Comparison of ENCODE assay signal across 9 cellular contexts in genomic region chr11:60130496-60130895, GRCh38. TPM values are rescaled to one million over a fixed set of nuclear protein-coding genes. Genes with fewer than 3 reads are reported as not detected.
A peak's percentile ranks its signal among the peaks of the same experiment; 100 is the strongest.
DNase-seq lines count a peak whose midpoint lies in the region; ATAC-seq, FAIRE-seq and TF ChIP-seq lines count a peak whose summit lies in the region.
"Had no signal": no experiment of that assay in that cellular context is flagged by ENCODE, and none has a peak within 500 bp of the region (broad histone marks: within the 10 kb centered on the region; RNA-seq: fewer than 3 reads in every experiment).

No MANE protein-coding gene starts in this region.

- no TSS peak for BruUV-seq in MCF 10A (replicated peaks; lab: Mats Ljungman, UMichigan)
- no TSS peak for BruUV-seq in GM12878 (replicated peaks; lab: Mats Ljungman, UMichigan)
- BruUV-seq in HepG2 (replicated peaks; lab: Mats Ljungman, UMichigan), result no TSS peak

- CTCF ChIA-PET in MCF 10A (lab: Yijun Ruan, JAX), result interaction anchor here (0.6 to 1.4 kb wide), 7 partner anchors 28 to 315 kb away, joined by 3 to 5 read pairs (median 4); no protein-coding TSS in a partner anchor
- CTCF ChIA-PET in GM12878 (lab: Yijun Ruan, JAX), result interaction anchor here (1.0 to 1.4 kb wide), 2 partner anchors 121 to 384 kb away, joined by 3 to 4 read pairs; no protein-coding TSS in a partner anchor
- CTCF ChIA-PET in HepG2 (lab: Yijun Ruan, JAX; ENCODE audit: low intra/inter-chr PET ratio, low total read pairs), result interaction anchor here (1.1 to 2.4 kb wide), 2 partner anchors 305 to 307 kb away, joined by 3 to 29 read pairs; no protein-coding TSS in a partner anchor

- H3K27me3 ChIP-seq in breast epithelium (no peaks in the 10 kb centered on the region), GM12878 (replicated peaks in 1 of 2; ENCODE audit: control insufficient read depth in 2 of 2, insufficient read depth in 2 of 2, low read length in 1 of 2) (no peaks in the 10 kb centered on the region), HepG2 (ENCODE audit: control insufficient read depth in 1 of 2, insufficient read depth in 2 of 2, low read length in 2 of 2) (no peaks in the 10 kb centered on the region)

- intact Hi-C loops in MCF 10A (cut with micrococcal nuclease) (loop anchor here (1.0 kb wide), 2 partner anchors 211 to 307 kb away; no protein-coding TSS in a partner anchor), breast epithelium (cut with DNase I; ENCODE audit: low total_unique reads) (no loop called here), GM12878 (cut with micrococcal nuclease; ENCODE audit: unreplicated experiment) (loop anchor here (1.0 to 5.0 kb wide), 2 partner anchors 307 to 378 kb away; no protein-coding TSS in a partner anchor), HepG2 (cut with micrococcal nuclease; ENCODE audit: unreplicated experiment) (loop anchor here (1.0 to 2.0 kb wide), 2 partner anchors 307 to 376 kb away; partner anchors contain the start of gene STX3)

- no peak overlapping the region for H3K27ac Mint-ChIP-seq in MCF 10A (ENCODE audit: low read depth, unreplicated experiment)
- H3K27ac Mint-ChIP-seq: activated naive CD4-positive, alpha-beta T cell treated with anti-CD3 and anti-CD28 coated beads, Interleukin-2, amount 50 U/mL, for 24 hours had no signal

- TF ChIP-seq CTCF in MCF 10A (IDR thresholded peaks at IDR 0.05; ENCODE audit: unreplicated experiment), result peak; percentile 41
- no peak for TF ChIP-seq CTCF in breast epithelium (IDR thresholded peaks at IDR 0.05)
- peak; percentile 33 to 37 (median 36); a peak in 3 of 6 replicates for TF ChIP-seq CTCF in GM12878 (IDR thresholded peaks at IDR 0.05 in 2 of 3, conservative IDR thresholded peaks at IDR 0.05 in 1 of 3; ENCODE audit: control insufficient read depth in 2 of 3, extremely low read depth in 1 of 3, insufficient read depth in 1 of 3, low read depth in 3 of 3, low read length in 3 of 3)
- TF ChIP-seq CTCF in HepG2 (CRISPR knock-in tag; IDR thresholded peaks at IDR 0.05), result peak; percentile 81

- RAD21 ChIA-PET in GM12878 (lab: Charles Lee; ENCODE audit: unreplicated experiment), result interaction anchor here (1.1 kb wide), 1 partner anchor 121 kb away, joined by 4 read pairs; no protein-coding TSS in a partner anchor

- SMC1A ChIA-PET in GM12878 (lab: Charles Lee; ENCODE audit: uncharacterized antibody, unreplicated experiment), result interaction anchor here (1.1 kb wide), 1 partner anchor 121 kb away, joined by 4 read pairs; no protein-coding TSS in a partner anchor

- H3K36me3 ChIP-seq in breast epithelium (no peaks in the 10 kb centered on the region), GM12878 (ENCODE audit: control insufficient read depth in 2 of 2, insufficient read depth in 2 of 2, low read length in 1 of 2) (no peaks in the 10 kb centered on the region), HepG2 (replicated peaks in 1 of 2; ENCODE audit: control insufficient read depth in 1 of 2, insufficient read depth in 2 of 2, low read length in 2 of 2) (no peaks in the 10 kb centered on the region)

- H3K9me3 ChIP-seq in breast epithelium (no peaks in the 10 kb centered on the region), GM12878 (replicated peaks; ENCODE audit: control insufficient read depth, insufficient read depth, low read length) (no peaks in the 10 kb centered on the region; the same call in 2 of the 3 replicates), HepG2 (ENCODE audit: low read length) (no peaks in the 10 kb centered on the region; the same call in 1 of the 2 replicates)

- in situ Hi-C loops in GM12878 (cut with MboI) (no loop called here), HepG2 (cut with HindIII; ENCODE audit: extremely low pct_ligation_motif_present, low pct_unique_long_range_greater_than_20kb) (loop anchor here (5.0 kb wide), 1 partner anchor 308 kb away; no protein-coding TSS in a partner anchor)

- peak; percentile 60 for TF ChIP-seq RAD21 in GM12878 (IDR thresholded peaks at IDR 0.05; ENCODE audit: insufficient read depth, low read depth, low read length)
- TF ChIP-seq RAD21 in HepG2 (CRISPR knock-in tag; IDR thresholded peaks at IDR 0.05), result peak; percentile 59

- H3K27ac ChIP-seq in breast epithelium (no peak overlapping the region), GM12878 (ENCODE audit: control insufficient read depth, insufficient read depth) (no peak overlapping the region), HepG2 (ENCODE audit: extremely low read length, insufficient read depth, low read length) (no peak overlapping the region)

- H3K4me1 ChIP-seq in breast epithelium, result no peaks in the 10 kb centered on the region
- H3K4me1 ChIP-seq in GM12878 (ENCODE audit: control insufficient read depth, insufficient read depth, low read length), result no peaks in the 10 kb centered on the region
- peaks cover 16% of the 10 kb centered on the region for H3K4me1 ChIP-seq in HepG2 (ENCODE audit: insufficient read depth, low read length)

- H3K9me3 Mint-ChIP-seq in MCF 10A (ENCODE audit: unreplicated experiment), result peaks cover 7% of the 10 kb centered on the region

- H3K9ac ChIP-seq in GM12878 (ENCODE audit: control insufficient read depth, insufficient read depth, low read length), result no peak overlapping the region
- no peak overlapping the region for H3K9ac ChIP-seq in HepG2 (ENCODE audit: insufficient read depth, low read depth, low read length)

- DNase-seq in MCF 10A (ENCODE audit: unreplicated experiment) (peak; percentile 40), breast epithelium (ENCODE audit: low spot score in 2 of 2) (no peak), NAMALWA (ENCODE audit: low spot score) (peak; percentile 55), GM12878 (ENCODE audit: low read depth, low spot score) (no peak), HepG2 (ENCODE audit: low spot score) (peak; percentile 55), activated gamma-delta T cell (lab: John Stamatoyannopoulos, UW) (no peak)

- ATAC-seq in GM12878, result peak; percentile 83
- peak; percentile 96 for ATAC-seq in HepG2
- ATAC-seq in GM18870 (IDR thresholded peaks at IDR 0.05; ENCODE audit: unreplicated experiment), result no peak
- ATAC-seq in GM21390 (IDR thresholded peaks at IDR 0.05; ENCODE audit: unreplicated experiment), result no peak

- H3K4me3 ChIP-seq in breast epithelium (no peak overlapping the region), GM12878 (no peak overlapping the region), HepG2 (replicated peaks in 1 of 3; ENCODE audit: insufficient read depth in 1 of 3, low read depth in 2 of 3, low read length in 3 of 3) (no peak overlapping the region)

- H3K27me3 Mint-ChIP-seq in MCF 10A (ENCODE audit: insufficient read depth, unreplicated experiment), result no peaks in the 10 kb centered on the region

- TF ChIP-seq POLR2A in breast epithelium (IDR thresholded peaks at IDR 0.05) (no peak), GM12878 (IDR thresholded peaks at IDR 0.05; ENCODE audit: low read depth, low read length) (no peak), HepG2 (IDR thresholded peaks at IDR 0.05; ENCODE audit: insufficient read depth in 1 of 2, low read depth in 2 of 2, low read length in 2 of 2) (no peak)

- H3K36me3 Mint-ChIP-seq in MCF 10A (ENCODE audit: insufficient read depth, unreplicated experiment), result no peaks in the 10 kb centered on the region
- H3K36me3 Mint-ChIP-seq: activated naive CD4-positive, alpha-beta T cell treated with anti-CD3 and anti-CD28 coated beads, Interleukin-2, amount 50 U/mL, for 24 hours had no signal

- H3K79me2 ChIP-seq in GM12878 (ENCODE audit: control insufficient read depth, insufficient read depth, low read length) (no peaks in the 10 kb centered on the region), HepG2 (ENCODE audit: insufficient read depth, low read length) (no peaks in the 10 kb centered on the region)

- FAIRE-seq in GM12878 (lab: Jason Lieb, UNC) (no peak), HepG2 (lab: Jason Lieb, UNC) (peak; percentile 68)

- H3K4me1 Mint-ChIP-seq in MCF 10A (ENCODE audit: insufficient read depth, unreplicated experiment), result no peaks in the 10 kb centered on the region
- H3K4me1 Mint-ChIP-seq: activated naive CD4-positive, alpha-beta T cell treated with anti-CD3 and anti-CD28 coated beads, Interleukin-2, amount 50 U/mL, for 24 hours had no signal

- H3K4me2 ChIP-seq in GM12878 (ENCODE audit: control insufficient read depth, insufficient read depth) (no peak overlapping the region), HepG2 (ENCODE audit: low read depth, low read length) (no peak overlapping the region)

- POLR2A ChIA-PET in MCF 10A (lab: Yijun Ruan, JAX), result no interaction called here
- POLR2A ChIA-PET in GM12878 (lab: Charles Lee), result no interaction called here
- POLR2A ChIA-PET in HepG2 (lab: Yijun Ruan, JAX), result no interaction called here

- H2AFZ ChIP-seq in GM12878 (ENCODE audit: control insufficient read depth, low read depth, low read length) (no peak overlapping the region), HepG2 (ENCODE audit: low read length) (no peak overlapping the region)

- no peak overlapping the region for H3K4me3 Mint-ChIP-seq in MCF 10A (ENCODE audit: unreplicated experiment)
- H3K4me3 Mint-ChIP-seq: activated naive CD4-positive, alpha-beta T cell treated with anti-CD3 and anti-CD28 coated beads, Interleukin-2, amount 50 U/mL, for 24 hours had no signal

- H4K20me1 ChIP-seq in GM12878 (ENCODE audit: control insufficient read depth, insufficient read depth), result no peaks in the 10 kb centered on the region
- H4K20me1 ChIP-seq in HepG2 (ENCODE audit: insufficient read depth, low read length), result no peaks in the 10 kb centered on the region

- TF ChIP-seq EP300 in GM12878 (IDR thresholded peaks at IDR 0.05; ENCODE audit: borderline replicate concordance in 1 of 2, control insufficient read depth in 1 of 2, low read depth in 2 of 2, low read length in 2 of 2), result no peak
- no peak for TF ChIP-seq EP300 in HepG2 (IDR thresholded peaks at IDR 0.05; ENCODE audit: low read depth in 2 of 2, low read length in 2 of 2)
- no peak for TF ChIP-seq EP300 in HepG2 (CRISPR knock-in tag; IDR thresholded peaks at IDR 0.05; ENCODE audit: borderline replicate concordance)

RNA-seq across cellular contexts. Expression of gene MS4A2, which starts 42.0 kb away (rescaled TPM):
- not detected in 2 replicates for total RNA-seq in MCF 10A (2022)
- 1 to 10 TPM in 1 of 3 donors, under 1 TPM in 2; 0.66 to 7.8 (median 0.73) TPM for total RNA-seq in breast epithelium
- not detected in 2 replicates for total RNA-seq in GM12878 (2013; cell fraction: nucleolus; rRNA removed)
- not detected in 2 replicates for total RNA-seq in GM12878 (2014; rRNA removed)
- not detected in 2 replicates for total RNA-seq in GM12878 (2014; rRNA removed; fragmentation: Illumina TruSeq; extraction: Trizol)
- not detected in 2 replicates for total RNA-seq in GM12878 (2021)
- polyA plus RNA-seq in GM12878 (2011; ENCODE audit: low read depth), result not detected
- polyA plus RNA-seq in GM12878 (2011; rRNA removed), result not detected in 2 replicates
- polyA plus RNA-seq in GM12878 (2011; cell fraction: cytosol; rRNA removed), result not detected in 2 replicates
- polyA plus RNA-seq in GM12878 (2011; cell fraction: nucleus; rRNA removed), result not detected in 2 replicates
- not detected in 2 replicates for polyA plus RNA-seq in GM12878 (2012)
- not detected in 2 replicates for polyA plus RNA-seq in GM12878 (2014; fragmentation: Illumina TruSeq; extraction: Trizol)
- polyA plus RNA-seq in GM12878 (2014; fragmentation: Nextera tagmentation; extraction: Ambion mirVana), result not detected
- not detected in 2 replicates for polyA plus RNA-seq in GM12878 (2014; rRNA removed)
- polyA plus RNA-seq in GM12878 (2016; fragmentation: Nextera tagmentation; extraction: Ambion mirVana), result not detected
- not detected in 2 replicates for polyA minus RNA-seq in GM12878 (2011; rRNA and poly(A)+ RNA removed)
- not detected in 2 replicates for polyA minus RNA-seq in GM12878 (2011; cell fraction: cytosol; rRNA and poly(A)+ RNA removed)
- not detected in 2 replicates for polyA minus RNA-seq in GM12878 (2011; cell fraction: nucleus; rRNA and poly(A)+ RNA removed)
- not detected in 2 replicates for total RNA-seq in HepG2 (2016; rRNA removed; fragmentation: Illumina TruSeq; extraction: Trizol)
- total RNA-seq in HepG2 (2016; cell fraction: cytosol; rRNA removed; fragmentation: Illumina TruSeq; extraction: Trizol; ENCODE audit: low read depth), result not detected in 2 replicates
- not detected in 2 replicates for total RNA-seq in HepG2 (2016; cell fraction: insoluble cytoplasmic fraction; rRNA removed; fragmentation: Illumina TruSeq; extraction: Trizol)
- not detected in 2 replicates for total RNA-seq in HepG2 (2016; cell fraction: membrane; rRNA removed; fragmentation: Illumina TruSeq; extraction: Trizol)
- total RNA-seq in HepG2 (2016; cell fraction: nucleus; rRNA removed; fragmentation: Illumina TruSeq; extraction: Trizol), result not detected in 2 replicates
- polyA plus RNA-seq in HepG2 (2011; rRNA removed), result not detected in 2 replicates
- not detected in 2 replicates for polyA plus RNA-seq in HepG2 (2011; cell fraction: cytosol; rRNA removed)
- not detected in 2 replicates for polyA plus RNA-seq in HepG2 (2011; cell fraction: nucleus; rRNA removed)
- not detected in 2 replicates for polyA plus RNA-seq in HepG2 (2012)
- not detected in 2 replicates for polyA plus RNA-seq in HepG2 (2016; cell fraction: cytosol; fragmentation: Illumina TruSeq; extraction: Trizol; ENCODE audit: low read depth)
- polyA plus RNA-seq in HepG2 (2016; cell fraction: insoluble cytoplasmic fraction; fragmentation: Illumina TruSeq; extraction: Trizol; ENCODE audit: low read depth), result not detected in 2 replicates
- not detected in 2 replicates for polyA plus RNA-seq in HepG2 (2016; cell fraction: membrane; fragmentation: Illumina TruSeq; extraction: Trizol; ENCODE audit: low read depth)
- polyA plus RNA-seq in HepG2 (2016; cell fraction: nucleus; fragmentation: Illumina TruSeq; extraction: Trizol; ENCODE audit: insufficient read depth, low read depth), result not detected in 2 replicates
- polyA minus RNA-seq in HepG2 (2011; rRNA and poly(A)+ RNA removed; ENCODE audit: low replicate concordance), result not detected in 2 replicates
- not detected in 2 replicates for polyA minus RNA-seq in HepG2 (2011; cell fraction: cytosol; rRNA and poly(A)+ RNA removed)
- not detected in 2 replicates for polyA minus RNA-seq in HepG2 (2011; cell fraction: nucleus; rRNA and poly(A)+ RNA removed)

RNA-seq across cellular contexts. Expression of gene MS4A6A, which starts 52.4 kb away (rescaled TPM):
- total RNA-seq in MCF 10A (2022) (not detected in 2 replicates), breast epithelium (100 to 1,000 TPM in 1 of 3 donors, 10 to 100 TPM in 2; 35.1 to 341 (median 68.9) TPM), GM12878 (2014; rRNA removed) (6.0 and 8.0 TPM in 2 replicates), GM12878 (2014; rRNA removed; fragmentation: Illumina TruSeq; extraction: Trizol) (9.6 and 10.1 TPM in 2 replicates), GM12878 (2021) (4.5 and 7.1 TPM in 2 replicates), HepG2 (2016; rRNA removed; fragmentation: Illumina TruSeq; extraction: Trizol) (not detected in 2 replicates)
- 5.3 and 6.1 TPM in 2 replicates for total RNA-seq in GM12878 (2013; cell fraction: nucleolus; rRNA removed)
- polyA plus RNA-seq in GM12878 (2011; ENCODE audit: low read depth), result 0.93 TPM
- polyA plus RNA-seq in GM12878 (2011; rRNA removed) (30.7 and 31.9 TPM in 2 replicates), GM12878 (2014; fragmentation: Illumina TruSeq; extraction: Trizol) (13.8 and 27.4 TPM in 2 replicates), GM12878 (2014; fragmentation: Nextera tagmentation; extraction: Ambion mirVana) (10 to 100 TPM; 12.2 to 12.5 TPM), GM12878 (2014; rRNA removed) (6.5 and 8.0 TPM in 2 replicates), GM12878 (2016; fragmentation: Nextera tagmentation; extraction: Ambion mirVana) (1 to 10 TPM in 1 of 2 experiments, under 1 TPM in 1; 0.75 to 1.5 TPM), HepG2 (2011; rRNA removed) (not detected in 2 replicates)
- 12.5 and 12.7 TPM in 2 replicates for polyA plus RNA-seq in GM12878 (2011; cell fraction: cytosol; rRNA removed)
- polyA plus RNA-seq in GM12878 (2011; cell fraction: nucleus; rRNA removed), result 18.5 and 29.2 TPM in 2 replicates
- 0.20 and 0.93 TPM in 2 replicates for polyA plus RNA-seq in GM12878 (2012)
- polyA minus RNA-seq in GM12878 (2011; rRNA and poly(A)+ RNA removed), result 12.5 and 14.0 TPM in 2 replicates
- polyA minus RNA-seq in GM12878 (2011; cell fraction: cytosol; rRNA and poly(A)+ RNA removed), result 3.5 and 4.9 TPM in 2 replicates
- polyA minus RNA-seq in GM12878 (2011; cell fraction: nucleus; rRNA and poly(A)+ RNA removed), result 7.7 and 11.9 TPM in 2 replicates
- total RNA-seq in HepG2 (2016; cell fraction: cytosol; rRNA removed; fragmentation: Illumina TruSeq; extraction: Trizol; ENCODE audit: low read depth), result not detected in 2 replicates
- total RNA-seq in HepG2 (2016; cell fraction: insoluble cytoplasmic fraction; rRNA removed; fragmentation: Illumina TruSeq; extraction: Trizol), result not detected in 2 replicates
- total RNA-seq in HepG2 (2016; cell fraction: membrane; rRNA removed; fragmentation: Illumina TruSeq; extraction: Trizol), result not detected in 2 replicates
- not detected in 2 replicates for total RNA-seq in HepG2 (2016; cell fraction: nucleus; rRNA removed; fragmentation: Illumina TruSeq; extraction: Trizol)
- polyA plus RNA-seq in HepG2 (2011; cell fraction: cytosol; rRNA removed), result not detected in 2 replicates
- not detected in 2 replicates for polyA plus RNA-seq in HepG2 (2011; cell fraction: nucleus; rRNA removed)
- not detected in 2 replicates for polyA plus RNA-seq in HepG2 (2012)
- polyA plus RNA-seq in HepG2 (2016; cell fraction: cytosol; fragmentation: Illumina TruSeq; extraction: Trizol; ENCODE audit: low read depth), result not detected in 2 replicates
- not detected in 2 replicates for polyA plus RNA-seq in HepG2 (2016; cell fraction: insoluble cytoplasmic fraction; fragmentation: Illumina TruSeq; extraction: Trizol; ENCODE audit: low read depth)
- polyA plus RNA-seq in HepG2 (2016; cell fraction: membrane; fragmentation: Illumina TruSeq; extraction: Trizol; ENCODE audit: low read depth), result not detected in 2 replicates
- not detected in 2 replicates for polyA plus RNA-seq in HepG2 (2016; cell fraction: nucleus; fragmentation: Illumina TruSeq; extraction: Trizol; ENCODE audit: insufficient read depth, low read depth)
- not detected in 2 replicates for polyA minus RNA-seq in HepG2 (2011; rRNA and poly(A)+ RNA removed; ENCODE audit: low replicate concordance)
- polyA minus RNA-seq in HepG2 (2011; cell fraction: cytosol; rRNA and poly(A)+ RNA removed), result not detected in 2 replicates
- polyA minus RNA-seq in HepG2 (2011; cell fraction: nucleus; rRNA and poly(A)+ RNA removed), result not detected in 2 replicates

Comparison
In these comparisons a context has a peak if more than half of its experiments do, and no peak if none do; other contexts are left out.
1. DNase-seq: peak in MCF 10A (single experiment), NAMALWA (single experiment) and HepG2 (single experiment); none in breast epithelium (0 of 2), GM12878 (single experiment) and activated gamma-delta T cell (single experiment).
2. CTCF ChIP-seq: peak in MCF 10A (single experiment), GM12878 (3 of 3) and HepG2 (single experiment); none in breast epithelium (0 of 3).
3. ATAC-seq: peak in GM12878 (single experiment) and HepG2 (single experiment); none in GM18870 (single experiment) and GM21390 (single experiment).